7 cellular contexts compared by ENCODE assay signal in the genomic region with DNA sequence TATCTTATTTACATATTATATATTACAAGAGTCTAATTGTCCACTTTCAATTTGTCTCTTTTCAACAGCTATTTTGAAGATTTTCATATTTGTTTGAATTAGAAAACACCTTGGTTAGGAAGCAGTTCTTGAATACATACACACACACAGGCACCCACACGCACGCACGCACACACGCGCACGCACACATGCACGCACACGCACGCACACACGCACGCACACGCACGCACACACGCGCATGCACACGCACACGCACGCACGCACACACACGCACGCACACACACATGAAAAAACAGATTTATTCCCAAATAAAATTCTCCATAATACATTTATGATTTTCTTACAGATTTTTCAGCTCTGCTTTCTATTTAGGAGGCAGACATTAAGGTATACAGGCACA.
"Had no signal": no experiment of that assay in that cellular context is flagged by ENCODE, and none has a peak within 500 bp of the region (broad histone marks: within the 10 kb centered on the region; RNA-seq: fewer than 3 reads in every experiment).

No MANE protein-coding gene starts in this region.

- H3K27ac ChIP-seq: HL-60 had no signal

- ATAC-seq: GM23338, HepG2 had no signal

- H3K4me2 ChIP-seq: GM23338 had no signal

- H3K36me3 Mint-ChIP-seq: IgD-negative memory B cell had no signal

- H3K9me3 Mint-ChIP-seq: GM23338, H9, IgD-negative memory B cell had no signal

- H3K27ac Mint-ChIP-seq: GM23338, IgD-negative memory B cell had no signal

- H3K4me3 Mint-ChIP-seq: GM23338, H9, IgD-negative memory B cell had no signal

- H2AFZ ChIP-seq: GM23338 had no signal

- H3K4me3 ChIP-seq: GM23338 had no signal

- DNase-seq: H9, HCEC 1CT, KBM-7 had no signal

- H3K4me1 Mint-ChIP-seq: GM23338, IgD-negative memory B cell had no signal
